Comparison of ENCODE assay signal across 10 cellular contexts in genomic region chr19:53639471-53639870, GRCh38. TPM values are rescaled to one million over a fixed set of nuclear protein-coding genes. Genes with fewer than 3 reads are reported as not detected.
"Had no signal": no experiment of that assay in that cellular context is flagged by ENCODE, and none has a peak within 500 bp of the region (broad histone marks: within the 10 kb centered on the region; RNA-seq: fewer than 3 reads in every experiment).

No MANE protein-coding gene starts in this region.

- H3K36me3 ChIP-seq: HAP-1 had no signal

- H3K9me3 ChIP-seq: HAP-1 had no signal

- H3K27ac Mint-ChIP-seq: HFFc6 had no signal

- FAIRE-seq: HTR-8/SVneo, K562 had no signal

- H3K4me1 ChIP-seq: HAP-1 had no signal

- DNase-seq: GOT3, H7, HFFc6, IMR-90, KG1 had no signal

- H3K4me3 ChIP-seq: HAP-1, K562 had no signal

- H3K4me3 Mint-ChIP-seq: HFFc6 had no signal

- ATAC-seq: HCT116, K562 had no signal

RNA-seq across cellular contexts. Expression of gene DPRX, which starts 7.7 kb away (rescaled TPM):
- total RNA-seq: HFFc6, HT-29, IMR-90, K562 had no signal
- polyA plus RNA-seq: IMR-90, K562 had no signal
